24 cellular contexts compared by ENCODE assay signal in the genomic region with DNA sequence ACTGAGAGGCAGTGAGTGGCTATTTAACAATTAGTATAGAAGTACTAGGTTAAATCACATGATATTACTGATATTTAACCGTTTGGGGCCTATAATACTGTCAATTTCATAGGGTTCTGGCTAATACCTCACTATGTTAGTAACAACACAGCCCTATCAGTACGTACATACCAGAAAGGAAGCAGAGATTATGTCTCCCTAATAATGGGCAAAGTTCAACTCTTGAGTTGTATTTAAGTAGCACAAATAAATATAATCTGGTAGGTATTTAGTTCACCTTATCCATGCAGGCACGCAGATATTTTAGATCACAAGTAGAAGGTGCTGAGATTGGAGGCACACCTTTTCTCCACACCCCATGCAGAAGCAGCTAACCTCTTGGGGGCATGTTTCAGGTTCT.
DNase-seq lines count a peak whose midpoint lies in the region; ATAC-seq and TF ChIP-seq lines count a peak whose summit lies in the region.
"Had no signal": no experiment of that assay in that cellular context is flagged by ENCODE, and none has a peak within 500 bp of the region (broad histone marks: within the 10 kb centered on the region; RNA-seq: fewer than 3 reads in every experiment).

No MANE protein-coding gene starts in this region.

- TF ChIP-seq EP300 in stomach (IDR thresholded peaks at IDR 0.05), result no peak

- DNase-seq in hepatocyte (ENCODE audit: low spot score), result no peak
- no peak for DNase-seq in psoas muscle
- no peak for DNase-seq in stomach
- DNase-seq in NOMO-1 (lab: John Stamatoyannopoulos, UW; ENCODE audit: unreplicated experiment in 2 of 2), result no peak
- DNase-seq in trophoblast cell, result no peak
- DNase-seq: 8988T; ACHN; BE2C; C1 segment of cervical spinal cord; CD4-positive, alpha-beta memory T cell; CD4-positive, CD25-positive, alpha-beta regulatory T cell; CD8-positive, alpha-beta memory T cell; COR-L47; DMS 273 treated with DMSO at 0.1 percent for 48 hours; DMS153; DMS53; DMS79; DND-41; EL; GDM1 had no signal

- WGBS in hepatocyte (ENCODE audit: low lambda C conversion rate, missing lambda C conversion rate), result 62% methylated on average over 3 of the region's 3 CpGs
- WGBS in psoas muscle, 3 donors, result 88 to 93% (median 89%) methylated on average over 3 of the region's 3 CpGs
- 20 to 57% (median 40%) methylated on average over 3 of the region's 3 CpGs for WGBS in stomach, 5 donors
- WGBS in trophoblast cell (ENCODE audit: extremely low coverage, insufficient coverage, insufficient read length), result no CpG with 5 or more reads among the region's 3 CpGs

- no peaks in the 10 kb centered on the region for H4K20me1 ChIP-seq in hepatocyte (ENCODE audit: insufficient read depth, poor library complexity, severe bottlenecking)
- H4K20me1 ChIP-seq: BLaER1 had no signal

- H4K8ac ChIP-seq in trophoblast cell (ENCODE audit: low read depth, low read length), result no peak overlapping the region

- no peak overlapping the region for H2BK5ac ChIP-seq in trophoblast cell (ENCODE audit: low read depth, low read length, poor library complexity)

- no peak overlapping the region for H3K4me3 ChIP-seq in hepatocyte
- no peak overlapping the region for H3K4me3 ChIP-seq in psoas muscle
- H3K4me3 ChIP-seq in skeletal muscle tissue (ENCODE audit: low read length in 3 of 3), result no peak overlapping the region
- no peak overlapping the region for H3K4me3 ChIP-seq in stomach
- no peak overlapping the region for H3K4me3 ChIP-seq in trophoblast cell (ENCODE audit: low read depth, low read length)
- H3K4me3 ChIP-seq: BLaER1, GM12878 had no signal

- H3K79me2 ChIP-seq in hepatocyte (no peaks in the 10 kb centered on the region), trophoblast cell (ENCODE audit: control insufficient read depth, insufficient read depth, low read length, poor library complexity) (no peaks in the 10 kb centered on the region)

- H3K18ac ChIP-seq in trophoblast cell (ENCODE audit: low read length), result no peak overlapping the region

- H3K36me3 ChIP-seq in hepatocyte (replicated peaks; ENCODE audit: insufficient read depth, low read depth), result no peaks in the 10 kb centered on the region
- no peaks in the 10 kb centered on the region for H3K36me3 ChIP-seq in psoas muscle (ENCODE audit: insufficient read depth in 1 of 2, low read depth in 1 of 2)
- no peaks in the 10 kb centered on the region for H3K36me3 ChIP-seq in skeletal muscle tissue (ENCODE audit: control insufficient read depth in 3 of 3, insufficient read depth in 3 of 3, low read length in 3 of 3)
- H3K36me3 ChIP-seq in stomach, result no peaks in the 10 kb centered on the region
- H3K36me3 ChIP-seq in trophoblast cell (ENCODE audit: control insufficient read depth in 1 of 2, insufficient read depth in 2 of 2, low read length in 2 of 2), result no peaks in the 10 kb centered on the region
- H3K36me3 ChIP-seq: BE2C, BLaER1 had no signal

- H3K4me2 ChIP-seq in hepatocyte (no peak overlapping the region), trophoblast cell (ENCODE audit: low read length) (no peak overlapping the region)
- H3K4me2 ChIP-seq: BLaER1 had no signal

- H2BK120ac ChIP-seq in trophoblast cell (ENCODE audit: insufficient read depth, low read length, poor library complexity), result no peak overlapping the region

- H3K9me3 ChIP-seq in hepatocyte (ENCODE audit: low read depth) (no peaks in the 10 kb centered on the region), psoas muscle (no peaks in the 10 kb centered on the region), skeletal muscle tissue (ENCODE audit: control insufficient read depth in 3 of 3, low read length in 3 of 3) (peaks cover 0 to 2% (median 0%) of the 10 kb centered on the region in 3 donors), stomach (no peaks in the 10 kb centered on the region), trophoblast cell (ENCODE audit: insufficient read depth, low read depth, low read length) (no peaks in the 10 kb centered on the region)
- H3K9me3 ChIP-seq: BE2C, BLaER1 had no signal

- no peak for TF ChIP-seq CTCF in hepatocyte (IDR thresholded peaks at IDR 0.05; ENCODE audit: poor library complexity)
- no peak for TF ChIP-seq CTCF in psoas muscle (IDR thresholded peaks at IDR 0.05)
- TF ChIP-seq CTCF in stomach (IDR thresholded peaks at IDR 0.05), result no peak

- H2AFZ ChIP-seq in hepatocyte (no peak overlapping the region), trophoblast cell (ENCODE audit: insufficient read depth, low read length, poor library complexity) (no peak overlapping the region)

- no peak for ATAC-seq in psoas muscle
- no peak for ATAC-seq in GM21723 (IDR thresholded peaks at IDR 0.05; ENCODE audit: unreplicated experiment)
- ATAC-seq: GM12878 had no signal

- no peak overlapping the region for H2BK12ac ChIP-seq in trophoblast cell (ENCODE audit: low read length)

- no peak overlapping the region for H3K14ac ChIP-seq in trophoblast cell (ENCODE audit: low read length)

- no peak overlapping the region for H3K9ac ChIP-seq in skeletal muscle tissue (ENCODE audit: low read depth in 1 of 3, low read length in 3 of 3)
- H3K9ac ChIP-seq in trophoblast cell (ENCODE audit: low read length), result no peak overlapping the region
- H3K9ac ChIP-seq: BLaER1 had no signal

- peak overlapping the region; percentile 78 for H3K27ac ChIP-seq in hepatocyte
- H3K27ac ChIP-seq in psoas muscle, result peak overlapping the region; percentile 82
- peak overlapping the region; percentile 64 for H3K27ac ChIP-seq in skeletal muscle tissue (ENCODE audit: low read depth, low read length)
- peak overlapping the region in 4 of 5 donors; percentile 25 to 65 (median 46) for H3K27ac ChIP-seq in stomach
- no peak overlapping the region for H3K27ac ChIP-seq in trophoblast cell (ENCODE audit: low read depth, low read length)
- H3K27ac ChIP-seq: BLaER1 had no signal

- H4K12ac ChIP-seq in trophoblast cell (ENCODE audit: low read depth, low read length), result no peak overlapping the region

- no peak overlapping the region for H3K4ac ChIP-seq in trophoblast cell (ENCODE audit: low read depth, low read length)

- no peak for TF ChIP-seq POLR2A in stomach (IDR thresholded peaks at IDR 0.05)

- H4K91ac ChIP-seq in trophoblast cell (ENCODE audit: low read depth, low read length), result no peak overlapping the region

- H3K23ac ChIP-seq in trophoblast cell (ENCODE audit: low read length), result no peak overlapping the region

- H3K27me3 ChIP-seq in hepatocyte (no peaks in the 10 kb centered on the region), psoas muscle (ENCODE audit: insufficient read depth in 3 of 3, low read length in 2 of 3) (no peaks in the 10 kb centered on the region), skeletal muscle tissue (ENCODE audit: control insufficient read depth in 3 of 3, insufficient read depth in 3 of 3, low read length in 3 of 3) (no peaks in the 10 kb centered on the region), stomach (no peaks in the 10 kb centered on the region), trophoblast cell (ENCODE audit: insufficient read depth, low read length) (no peaks in the 10 kb centered on the region)
- H3K27me3 ChIP-seq: BE2C, BLaER1 had no signal

- H3K4me1 ChIP-seq in hepatocyte (ENCODE audit: insufficient read depth) (peaks cover 8% of the 10 kb centered on the region), psoas muscle (peaks cover 21% of the 10 kb centered on the region), skeletal muscle tissue (ENCODE audit: control insufficient read depth in 3 of 3, insufficient read depth in 3 of 3, low read length in 3 of 3) (peaks cover 6 to 10% (median 9%) of the 10 kb centered on the region in 3 donors), stomach (peaks cover 5 to 31% (median 12%) of the 10 kb centered on the region in 4 donors), trophoblast cell (ENCODE audit: control insufficient read depth in 1 of 2, insufficient read depth in 2 of 2, low read length in 2 of 2) (no peaks in the 10 kb centered on the region)
- H3K4me1 ChIP-seq: BE2C, BLaER1 had no signal

- intact Hi-C loops in psoas muscle (cut with DNase I) (no loop called here), stomach (cut with DNase I; ENCODE audit: low total_unique reads) (no loop called here)

- H3K79me1 ChIP-seq in trophoblast cell (ENCODE audit: low read length), result no peaks in the 10 kb centered on the region

- H2AK5ac ChIP-seq in trophoblast cell (ENCODE audit: low read length), result no peak overlapping the region

- H3K9me2 ChIP-seq in hepatocyte (replicated peaks; ENCODE audit: insufficient read depth), result no peaks in the 10 kb centered on the region
